In genomic region chr3:111339017-111339416, GRCh38 we compare ENCODE assay signal across 9 cellular contexts.
"Had no signal": no experiment of that assay in that cellular context is flagged by ENCODE, and none has a peak within 500 bp of the region (broad histone marks: within the 10 kb centered on the region; RNA-seq: fewer than 3 reads in every experiment).

No MANE protein-coding gene starts in this region.

- H3K4me2 ChIP-seq: KMS-11 had no signal

- H3K4me3 ChIP-seq: GM23248 had no signal

- FAIRE-seq: H1, H54, HTR-8/SVneo had no signal

- DNase-seq: GM23248, H9, HCEC 1CT, Karpas-422, KBM-7 had no signal

- H3K9ac ChIP-seq: GM23248, KMS-11 had no signal

- H2AFZ ChIP-seq: GM23248 had no signal

- H3K27ac ChIP-seq: GM23248, KMS-11 had no signal
